ENCODE assay signal across 18 cellular contexts in the genomic region with DNA sequence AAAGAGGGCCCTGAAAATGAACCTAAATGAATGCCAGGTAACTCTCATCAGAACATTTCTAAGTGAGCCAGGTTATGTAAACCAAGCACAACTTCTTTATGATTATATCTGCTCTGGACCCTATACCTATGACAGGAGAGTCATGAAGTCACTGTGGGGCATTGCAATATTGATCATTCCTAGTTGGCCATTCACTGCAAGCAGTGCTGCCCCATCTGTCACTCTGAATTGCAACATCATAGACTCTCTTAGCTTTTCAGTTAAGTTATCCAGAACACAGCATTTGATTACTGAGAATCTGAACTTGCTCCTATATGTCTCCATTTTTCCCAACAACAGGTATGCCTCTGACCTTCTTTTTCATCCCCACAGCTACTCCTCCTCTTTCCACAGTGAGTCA. TPM values are rescaled to one million over a fixed set of nuclear protein-coding genes. Genes with fewer than 3 reads are reported as not detected.
"Had no signal": no experiment of that assay in that cellular context is flagged by ENCODE, and none has a peak within 500 bp of the region (broad histone marks: within the 10 kb centered on the region; RNA-seq: fewer than 3 reads in every experiment).

No MANE protein-coding gene starts in this region.

- H3K9me3 ChIP-seq: mucosa of descending colon, neutrophil, thyroid gland had no signal

- H3K9ac ChIP-seq: parathyroid adenoma had no signal

- ATAC-seq: effector memory CD8-positive, alpha-beta T cell had no signal

- H3K4me3 ChIP-seq: mucosa of descending colon, thyroid gland had no signal

- H3K27me3 ChIP-seq: thyroid gland had no signal

- H3K9me3 Mint-ChIP-seq: activated CD4-positive, alpha-beta T cell treated with anti-CD3 and anti-CD28 coated beads, Interleukin-2, amount 10 ng/mL, durations not matched to agents 7 days and 5 days; activated naive CD8-positive, alpha-beta T cell treated with anti-CD3 and anti-CD28 coated beads for 36 hours; activated T-helper 1 cell treated with anti-CD3 and anti-CD28 coated beads, Interleukin-12 subunit alpha, Interleukin-12 subunit beta, Interleukin-2, Interleukin-4 antibody, amounts not matched to agents 30 ng/mL and 10 ng/mL and 1 ng/mL, durations not matched to agents 14 hours and 24 hours and 36 hours had no signal

- H3K27ac Mint-ChIP-seq: activated CD4-positive, alpha-beta T cell treated with anti-CD3 and anti-CD28 coated beads, Interleukin-2, amount 10 ng/mL, durations not matched to agents 7 days and 5 days; activated naive CD8-positive, alpha-beta T cell treated with anti-CD3 and anti-CD28 coated beads for 36 hours; activated T-helper 1 cell treated with anti-CD3 and anti-CD28 coated beads, Interleukin-12 subunit alpha, Interleukin-12 subunit beta, Interleukin-2, Interleukin-4 antibody, amounts not matched to agents 30 ng/mL and 10 ng/mL and 1 ng/mL, durations not matched to agents 14 hours and 24 hours and 36 hours; effector memory CD8-positive, alpha-beta T cell; naive thymus-derived CD4-positive, alpha-beta T cell had no signal

- DNase-seq: activated CD4-positive, alpha-beta T cell treated with anti-CD3 and anti-CD28 coated beads, Interleukin-2, amount 10 ng/mL, durations not matched to agents 7 days and 5 days; activated CD4-positive, CD25-positive, alpha-beta regulatory T cell; activated naive CD8-positive, alpha-beta T cell treated with anti-CD3 and anti-CD28 coated beads for 36 hours; cerebellar nuclear complex; dermis blood vessel endothelial cell; effector memory CD8-positive, alpha-beta T cell; islet precursor cell; mucosa of descending colon; naive thymus-derived CD4-positive, alpha-beta T cell; stimulated activated CD4-positive, alpha-beta T cell treated with anti-CD3 and anti-CD28 coated beads, Interleukin-12 subunit alpha, Interleukin-12 subunit beta, amount 100 ng/mL, for 4 hours; stimulated activated CD4-positive, alpha-beta T cell treated with anti-CD3 and anti-CD28 coated beads, Interleukin-2, amount 100 ng/mL, for 24 hours; T-helper 2 cell; thyroid gland had no signal

- H3K36me3 ChIP-seq: neutrophil, thyroid gland had no signal

- H3K4me3 Mint-ChIP-seq: activated CD4-positive, alpha-beta T cell treated with anti-CD3 and anti-CD28 coated beads, Interleukin-2, amount 10 ng/mL, durations not matched to agents 7 days and 5 days; activated naive CD8-positive, alpha-beta T cell treated with anti-CD3 and anti-CD28 coated beads for 36 hours; activated T-helper 1 cell treated with anti-CD3 and anti-CD28 coated beads, Interleukin-12 subunit alpha, Interleukin-12 subunit beta, Interleukin-2, Interleukin-4 antibody, amounts not matched to agents 30 ng/mL and 10 ng/mL and 1 ng/mL, durations not matched to agents 14 hours and 24 hours and 36 hours; effector memory CD8-positive, alpha-beta T cell; naive thymus-derived CD4-positive, alpha-beta T cell had no signal

- H3K4me1 Mint-ChIP-seq: activated CD4-positive, alpha-beta T cell treated with anti-CD3 and anti-CD28 coated beads, Interleukin-2, amount 10 ng/mL, durations not matched to agents 7 days and 5 days; activated naive CD8-positive, alpha-beta T cell treated with anti-CD3 and anti-CD28 coated beads for 36 hours had no signal

- H3K36me3 Mint-ChIP-seq: activated naive CD8-positive, alpha-beta T cell treated with anti-CD3 and anti-CD28 coated beads for 36 hours; naive thymus-derived CD4-positive, alpha-beta T cell had no signal

- H3K27me3 Mint-ChIP-seq: effector memory CD8-positive, alpha-beta T cell had no signal

- H3K27ac ChIP-seq: neutrophil, parathyroid adenoma, thyroid gland had no signal

RNA-seq across cellular contexts. Expression of gene COL21A1, which starts 3.3 kb away (rescaled TPM):
- total RNA-seq: activated CD4-positive, alpha-beta T cell treated with anti-CD3 and anti-CD28 coated beads, Interleukin-2, amount 10 ng/mL, durations not matched to agents 7 days and 5 days; activated CD8-positive, alpha-beta memory T cell treated with anti-CD3 and anti-CD28 coated beads for 36 hours; activated naive CD8-positive, alpha-beta T cell treated with anti-CD3 and anti-CD28 coated beads for 36 hours; activated T-helper 1 cell treated with anti-CD3 and anti-CD28 coated beads, Interleukin-12 subunit alpha, Interleukin-12 subunit beta, Interleukin-2, Interleukin-4 antibody, amounts not matched to agents 30 ng/mL and 10 ng/mL and 1 ng/mL, durations not matched to agents 14 hours and 24 hours and 36 hours; epithelial cell of proximal tubule; naive thymus-derived CD4-positive, alpha-beta T cell had no signal
